Comparison of ENCODE assay signal across 9 cellular contexts in genomic region chr1:193367863-193368262, GRCh38.
DNase-seq lines count a peak whose midpoint lies in the region; ATAC-seq lines count a peak whose summit lies in the region.
"Had no signal": no experiment of that assay in that cellular context is flagged by ENCODE, and none has a peak within 500 bp of the region (broad histone marks: within the 10 kb centered on the region; RNA-seq: fewer than 3 reads in every experiment).

No MANE protein-coding gene starts in this region.

- no peaks in the 10 kb centered on the region for H3K36me3 Mint-ChIP-seq in activated naive CD4-positive, alpha-beta T cell treated with anti-CD3 and anti-CD28 coated beads for 36 hours (ENCODE audit: low read depth)
- H3K36me3 Mint-ChIP-seq in activated naive CD4-positive, alpha-beta T cell treated with anti-CD3 and anti-CD28 coated beads, Interleukin-2, amount 50 U/mL, for 72 hours = no peaks in the 10 kb centered on the region
- no peaks in the 10 kb centered on the region for H3K36me3 Mint-ChIP-seq in T-cell
- no peaks in the 10 kb centered on the region for H3K36me3 Mint-ChIP-seq in stimulated activated memory B cell treated with anti-CD40 and anti-IgM and Interleukin-4, amounts not matched to agents 10 μg/mL and 1 μg/mL and 100 μg/mL, for 72 hours

- H3K27me3 Mint-ChIP-seq in activated naive CD4-positive, alpha-beta T cell treated with anti-CD3 and anti-CD28 coated beads for 36 hours (ENCODE audit: low read depth) = no peaks in the 10 kb centered on the region
- no peaks in the 10 kb centered on the region for H3K27me3 Mint-ChIP-seq in T-cell
- H3K27me3 Mint-ChIP-seq in stimulated activated memory B cell treated with anti-CD40 and anti-IgM and Interleukin-4, amounts not matched to agents 10 μg/mL and 1 μg/mL and 100 μg/mL, for 72 hours = no peaks in the 10 kb centered on the region

- CTCF ChIA-PET in activated naive CD4-positive, alpha-beta T cell treated with anti-CD3 and anti-CD28 coated beads for 36 hours (lab: Charles Lee) = interaction anchor here (0.6 kb wide), 1 partner anchor 10 kb away, joined by 3 read pairs; no protein-coding TSS in a partner anchor
- CTCF ChIA-PET in T-cell (lab: Charles Lee) = interaction anchor here in 1 of 2 donors (0.5 kb wide), 1 partner anchor 272 kb away, joined by 3 read pairs; no protein-coding TSS in a partner anchor

- ATAC-seq in activated naive CD4-positive, alpha-beta T cell treated with anti-CD3 and anti-CD28 coated beads, Interleukin-2, amount 50 U/mL, for 72 hours = no peak
- peak; percentile 13 for ATAC-seq in HG02588 (IDR thresholded peaks at IDR 0.05; ENCODE audit: unreplicated experiment)
- ATAC-seq in T-cell (replicated peaks in 1 of 4) = peak in 3 of 4 experiments; percentile 38 to 69 (median 51)
- ATAC-seq in stimulated activated memory B cell treated with anti-CD40 and anti-IgM and Interleukin-4, amounts not matched to agents 10 μg/mL and 1 μg/mL and 100 μg/mL, for 72 hours = no peak
- ATAC-seq: esophagus mucosa had no signal

- H3K4me3 Mint-ChIP-seq in activated naive CD4-positive, alpha-beta T cell treated with anti-CD3 and anti-CD28 coated beads for 36 hours = peak overlapping the region; percentile 34
- H3K4me3 Mint-ChIP-seq in T-cell = peak overlapping the region; percentile 63 to 77 (median 66)
- H3K4me3 Mint-ChIP-seq in stimulated activated memory B cell treated with anti-CD40 and anti-IgM and Interleukin-4, amounts not matched to agents 10 μg/mL and 1 μg/mL and 100 μg/mL, for 72 hours = peak overlapping the region; percentile 62

- H3K4me1 Mint-ChIP-seq in activated naive CD4-positive, alpha-beta T cell treated with anti-CD3 and anti-CD28 coated beads for 36 hours (ENCODE audit: low read depth) = peaks cover 19% of the 10 kb centered on the region
- H3K4me1 Mint-ChIP-seq in T-cell = peaks cover 17 to 20% (median 18%) of the 10 kb centered on the region in 3 donors
- peaks cover 13% of the 10 kb centered on the region for H3K4me1 Mint-ChIP-seq in stimulated activated memory B cell treated with anti-CD40 and anti-IgM and Interleukin-4, amounts not matched to agents 10 μg/mL and 1 μg/mL and 100 μg/mL, for 72 hours

- DNase-seq in activated naive CD4-positive, alpha-beta T cell treated with anti-CD3 and anti-CD28 coated beads for 36 hours = no peak
- DNase-seq in activated naive CD4-positive, alpha-beta T cell treated with anti-CD3 and anti-CD28 coated beads, Interleukin-2, amount 50 U/mL, for 72 hours (ENCODE audit: low spot score in 2 of 2) = no peak
- DNase-seq in T-cell (no peak), RPMI8226 (no peak)
- no peak for DNase-seq in activated CD4-positive, CD25-positive, alpha-beta regulatory T cell (lab: John Stamatoyannopoulos, UW)
- DNase-seq in activated effector memory CD4-positive, alpha-beta T cell treated with anti-CD3 and anti-CD28 coated beads, Interleukin-2, amount 50 U/mL, for 16 hours = no peak

- POLR2A ChIA-PET in T-cell (lab: Charles Lee) = interaction anchor here (0.7 to 0.8 kb wide), 2 partner anchors 9 to 90 kb away, joined by 3 read pairs; no protein-coding TSS in a partner anchor

- no peak overlapping the region for H3K27ac Mint-ChIP-seq in activated naive CD4-positive, alpha-beta T cell treated with anti-CD3 and anti-CD28 coated beads for 36 hours
- H3K27ac Mint-ChIP-seq in activated naive CD4-positive, alpha-beta T cell treated with anti-CD3 and anti-CD28 coated beads, Interleukin-2, amount 50 U/mL, for 72 hours = peak overlapping the region in 1 of 2 donors; percentile 81
- peak overlapping the region; percentile 95 to 96 for H3K27ac Mint-ChIP-seq in T-cell
- peak overlapping the region; percentile 78 for H3K27ac Mint-ChIP-seq in stimulated activated memory B cell treated with anti-CD40 and anti-IgM and Interleukin-4, amounts not matched to agents 10 μg/mL and 1 μg/mL and 100 μg/mL, for 72 hours

- intact Hi-C loops in activated naive CD4-positive, alpha-beta T cell treated with anti-CD3 and anti-CD28 coated beads for 36 hours (cut with micrococcal nuclease) = loop anchor here (2.0 kb wide), 1 partner anchor 45 kb away; no protein-coding TSS in a partner anchor

- H3K9me3 Mint-ChIP-seq in activated naive CD4-positive, alpha-beta T cell treated with anti-CD3 and anti-CD28 coated beads for 36 hours = no peaks in the 10 kb centered on the region
- H3K9me3 Mint-ChIP-seq in activated naive CD4-positive, alpha-beta T cell treated with anti-CD3 and anti-CD28 coated beads, Interleukin-2, amount 50 U/mL, for 72 hours = no peaks in the 10 kb centered on the region
- H3K9me3 Mint-ChIP-seq in T-cell = no peaks in the 10 kb centered on the region
- no peaks in the 10 kb centered on the region for H3K9me3 Mint-ChIP-seq in stimulated activated memory B cell treated with anti-CD40 and anti-IgM and Interleukin-4, amounts not matched to agents 10 μg/mL and 1 μg/mL and 100 μg/mL, for 72 hours

Comparison
In these comparisons a context has a peak if more than half of its experiments do, and no peak if none do; other contexts are left out.
1. ATAC-seq: peak in HG02588 (single experiment) and T-cell (3 of 4); none in activated naive CD4-positive, alpha-beta T cell treated with anti-CD3 and anti-CD28 coated beads, Interleukin-2, amount 50 U/mL, for 72 hours (0 of 2) and stimulated activated memory B cell treated with anti-CD40 and anti-IgM and Interleukin-4, amounts not matched to agents 10 μg/mL and 1 μg/mL and 100 μg/mL, for 72 hours (single experiment).
2. Peak in every context shown above with its lines, with median percentiles within 50 percentile points of each other: H3K4me3 Mint-ChIP-seq.